ENCODE assay signal across 1 cellular context in genomic region chr5:172739385-172739784, GRCh38.
TF ChIP-seq lines count a peak whose summit lies in the region.

No MANE protein-coding gene starts in this region.

TF ChIP-seq in IMR-90, 13 proteins besides CTCF, POLR2A, EP300 and RAD21 (continued from another document):
- no peak for TF ChIP-seq RFX5 (IDR thresholded peaks at IDR 0.05; ENCODE audit: low read depth, low read length)
